23 cellular contexts compared by ENCODE assay signal in the genomic region with DNA sequence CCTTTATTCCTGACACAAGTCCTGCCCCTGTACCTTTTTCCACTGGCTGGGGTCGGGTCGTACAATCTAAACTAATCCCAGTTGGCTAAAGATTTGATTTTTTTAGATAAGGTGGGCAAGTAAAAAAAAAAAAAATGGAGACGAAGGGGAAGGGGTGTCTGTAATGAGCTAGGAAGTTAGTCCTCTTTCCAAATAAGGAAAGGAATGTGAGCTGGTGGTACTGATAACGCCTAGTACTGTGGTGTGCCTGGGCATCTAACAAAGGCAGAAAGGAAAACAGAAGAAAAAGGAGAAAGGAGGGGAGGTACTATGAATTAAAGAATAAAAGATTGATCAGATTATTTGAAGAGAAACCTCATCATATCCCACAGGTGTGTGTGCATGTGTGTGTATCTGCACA. TPM values are rescaled to one million over a fixed set of nuclear protein-coding genes. Genes with fewer than 3 reads are reported as not detected.
"Had no signal": no experiment of that assay in that cellular context is flagged by ENCODE, and none has a peak within 500 bp of the region (broad histone marks: within the 10 kb centered on the region; RNA-seq: fewer than 3 reads in every experiment).

No MANE protein-coding gene starts in this region.

- ATAC-seq: activated T-helper 17 cell treated with anti-CD3 and anti-CD28 coated beads, Interleukin-2, amount 50 U/mL, for 72 hours; PC-3 had no signal

- FAIRE-seq: astrocyte, RCC 7860 had no signal

- DNase-seq: activated CD4-positive, alpha-beta T cell treated with anti-CD3 and anti-CD28 coated beads, Interleukin-2, amount 10 ng/mL, durations not matched to agents 24 days and 14 days; activated CD4-positive, alpha-beta T cell treated with anti-CD3 and anti-CD28 coated beads, Interleukin-2, amount 50 U/mL, for 48 hours; activated CD4-positive, CD25-positive, alpha-beta regulatory T cell treated with anti-CD3 and anti-CD28 coated beads, Interleukin-2, amount 50 U/mL, for 72 hours; activated gamma-delta T cell; activated naive CD4-positive, alpha-beta T cell treated with anti-CD3 and anti-CD28 coated beads for 36 hours; activated T-cell treated with anti-CD3 and anti-CD28 coated beads for 4 hours; activated T-cell treated with anti-CD3 and anti-CD28 coated beads, Interleukin-2, amount 50 U/mL, for 48 hours; amygdala; Kasumi-1; KBM-7; NCI-H1105 treated with DMSO at 0.1 percent for 48 hours; NCI-H1436 treated with DMSO at 0.1 percent for 48 hours; NCI-H187; NCI-H2081 treated with DMSO at 0.1 percent for 48 hours; NCI-H446; NCI-H524; PC-3; SHP77 had no signal

RNA-seq across cellular contexts. Expression of gene PRDM9, which starts 21.3 kb away (rescaled TPM):
- total RNA-seq: activated CD4-positive, alpha-beta T cell treated with anti-CD3 and anti-CD28 coated beads, Interleukin-2, amount 10 ng/mL, durations not matched to agents 24 days and 14 days; activated CD8-positive, alpha-beta memory T cell treated with anti-CD3 and anti-CD28 coated beads for 36 hours; activated naive CD4-positive, alpha-beta T cell treated with anti-CD3 and anti-CD28 coated beads for 36 hours; activated T-helper 17 cell treated with anti-CD3 and anti-CD28 coated beads, Interleukin-2, amount 50 U/mL, for 72 hours; astrocyte; SK-MEL-5 had no signal
